ENCODE assay signal across 13 cellular contexts in the genomic region with DNA sequence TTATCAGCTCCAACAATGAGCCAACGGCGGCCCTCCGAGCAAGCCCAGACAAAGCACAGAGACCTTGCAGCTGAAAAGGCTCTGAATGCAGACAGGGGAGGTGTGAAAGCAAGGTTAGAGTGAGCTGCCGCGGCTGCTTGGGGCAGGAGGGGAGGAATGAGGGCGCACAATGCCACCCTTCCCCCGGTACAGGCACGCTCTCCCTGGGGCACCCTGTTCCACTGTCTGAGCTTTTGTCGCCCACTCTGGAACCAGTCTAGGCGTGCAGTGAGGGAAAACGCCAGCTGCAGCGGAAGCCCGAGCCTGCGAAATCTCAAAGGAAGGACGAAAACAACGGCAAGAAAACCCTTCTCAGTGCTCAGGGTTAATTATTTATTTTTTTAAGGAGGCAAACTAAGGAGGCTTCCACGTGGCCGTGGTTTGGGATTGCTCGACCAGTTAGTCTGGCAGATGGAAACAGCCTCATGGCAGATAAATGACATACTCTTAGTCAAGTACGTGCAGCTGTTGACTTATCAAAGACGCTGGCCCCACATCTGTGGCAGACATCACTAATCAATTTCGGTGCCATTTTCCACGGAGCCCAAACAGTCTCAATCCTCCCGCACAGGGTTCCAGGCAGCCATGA.
DNase-seq lines count a peak whose midpoint lies in the region; TF ChIP-seq lines count a peak whose summit lies in the region.
"Had no signal": no experiment of that assay in that cellular context is flagged by ENCODE, and none has a peak within 500 bp of the region (broad histone marks: within the 10 kb centered on the region; RNA-seq: fewer than 3 reads in every experiment).

No MANE protein-coding gene starts in this region.

- H3K4me3 ChIP-seq in mesendoderm (ENCODE audit: low read length) (no peak overlapping the region), WERI-Rb-1 (ENCODE audit: low read depth, low read length) (no peak overlapping the region)
- H3K4me3 ChIP-seq: GM23248, mucosa of descending colon had no signal

- H3K9ac ChIP-seq in mesendoderm (ENCODE audit: low read length), result peak overlapping the region; percentile 7
- H3K9ac ChIP-seq: GM23248 had no signal

- no peak overlapping the region for H2BK5ac ChIP-seq in mesendoderm (ENCODE audit: low read length)

- peak overlapping the region; percentile 27 for H3K56ac ChIP-seq in mesendoderm (ENCODE audit: low read length)

- H3K27ac ChIP-seq in angular gyrus (ENCODE audit: low read depth, low read length), result peak overlapping the region; percentile 5
- H3K27ac ChIP-seq in mesendoderm (ENCODE audit: low read depth, low read length), result no peak overlapping the region
- H3K27ac ChIP-seq in WERI-Rb-1, result no peak overlapping the region
- H3K27ac ChIP-seq: GM23248 had no signal

- H3K4me2 ChIP-seq in mesendoderm (ENCODE audit: low read length), result no peak overlapping the region

- no peaks in the 10 kb centered on the region for H3K9me3 ChIP-seq in WERI-Rb-1 (ENCODE audit: severe bottlenecking)
- H3K9me3 ChIP-seq: mucosa of descending colon had no signal

- no peak overlapping the region for H3K4ac ChIP-seq in mesendoderm (ENCODE audit: low read depth, low read length)

- H3K36me3 ChIP-seq in mesendoderm (ENCODE audit: control insufficient read depth, insufficient read depth, low read length) (no peaks in the 10 kb centered on the region), WERI-Rb-1 (no peaks in the 10 kb centered on the region; the same call in 1 of the 2 replicates)

- H3K79me2 ChIP-seq in mesendoderm (ENCODE audit: control insufficient read depth, insufficient read depth, low read length), result no peaks in the 10 kb centered on the region

- WGBS in mesendoderm (ENCODE audit: extremely low coverage, insufficient coverage, low lambda C conversion rate), result no CpG with 5 or more reads among the region's 24 CpGs

- H2BK120ac ChIP-seq in mesendoderm (ENCODE audit: low read depth, low read length), result no peak overlapping the region

- DNase-seq in COR-L47 (lab: John Stamatoyannopoulos, UW) (peak; percentile 70), NCI-H146 (lab: John Stamatoyannopoulos, UW) (peak; percentile 65), mesendoderm (peak; percentile 40), HuH-7.5 (ENCODE audit: low spot score) (no peak), WERI-Rb-1 (no peak), GM19238 (ENCODE audit: insufficient read length, low spot score) (no peak), cerebellar cortex (ENCODE audit: low spot score) (no peak)
- DNase-seq: activated CD8-positive, alpha-beta T cell treated with anti-CD3 and anti-CD28 coated beads for 36 hours; GM23248; KG1; mucosa of descending colon; small intestine had no signal

- no peak overlapping the region for H4K8ac ChIP-seq in mesendoderm (ENCODE audit: low read depth, low read length)

- no peak for TF ChIP-seq CTCF in WERI-Rb-1 (IDR thresholded peaks at IDR 0.05; ENCODE audit: low read depth, low read length)

- H2AK5ac ChIP-seq in mesendoderm (ENCODE audit: low read length), result no peak overlapping the region

- no peak overlapping the region for H3K18ac ChIP-seq in mesendoderm (ENCODE audit: low read length)

- no peak overlapping the region for H4K5ac ChIP-seq in mesendoderm (ENCODE audit: low read length)

- H2BK15ac ChIP-seq in mesendoderm (replicated peaks; ENCODE audit: low read depth), result no peak overlapping the region

- no peaks in the 10 kb centered on the region for H3K4me1 ChIP-seq in mesendoderm (ENCODE audit: control insufficient read depth, low read depth, low read length)

- peak overlapping the region; percentile 83 for H3K23ac ChIP-seq in mesendoderm (ENCODE audit: low read length)

- no peaks in the 10 kb centered on the region for H3K27me3 ChIP-seq in mesendoderm (ENCODE audit: insufficient read depth, low read length, poor library complexity)
- H3K27me3 ChIP-seq in WERI-Rb-1 (ENCODE audit: insufficient read depth, low read depth, severe bottlenecking), result no peaks in the 10 kb centered on the region

- no peaks in the 10 kb centered on the region for H3K79me1 ChIP-seq in mesendoderm (ENCODE audit: low read length)

Comparison
In these comparisons a context has a peak if more than half of its experiments do, and no peak if none do; other contexts are left out.
1. DNase-seq: peak in COR-L47 (single experiment), NCI-H146 (single experiment) and mesendoderm (single experiment); none in HuH-7.5 (single experiment), WERI-Rb-1 (single experiment), GM19238 (single experiment) and cerebellar cortex (single experiment).